Comparison of ENCODE assay signal across 1 cellular context in genomic region chr3:74409066-74409465, GRCh38.
TF ChIP-seq lines count a peak whose summit lies in the region.

No MANE protein-coding gene starts in this region.

TF ChIP-seq in HepG2, 621 proteins besides CTCF, POLR2A, EP300 and RAD21 (continued from another document):
- TF ChIP-seq, protein P1, sequence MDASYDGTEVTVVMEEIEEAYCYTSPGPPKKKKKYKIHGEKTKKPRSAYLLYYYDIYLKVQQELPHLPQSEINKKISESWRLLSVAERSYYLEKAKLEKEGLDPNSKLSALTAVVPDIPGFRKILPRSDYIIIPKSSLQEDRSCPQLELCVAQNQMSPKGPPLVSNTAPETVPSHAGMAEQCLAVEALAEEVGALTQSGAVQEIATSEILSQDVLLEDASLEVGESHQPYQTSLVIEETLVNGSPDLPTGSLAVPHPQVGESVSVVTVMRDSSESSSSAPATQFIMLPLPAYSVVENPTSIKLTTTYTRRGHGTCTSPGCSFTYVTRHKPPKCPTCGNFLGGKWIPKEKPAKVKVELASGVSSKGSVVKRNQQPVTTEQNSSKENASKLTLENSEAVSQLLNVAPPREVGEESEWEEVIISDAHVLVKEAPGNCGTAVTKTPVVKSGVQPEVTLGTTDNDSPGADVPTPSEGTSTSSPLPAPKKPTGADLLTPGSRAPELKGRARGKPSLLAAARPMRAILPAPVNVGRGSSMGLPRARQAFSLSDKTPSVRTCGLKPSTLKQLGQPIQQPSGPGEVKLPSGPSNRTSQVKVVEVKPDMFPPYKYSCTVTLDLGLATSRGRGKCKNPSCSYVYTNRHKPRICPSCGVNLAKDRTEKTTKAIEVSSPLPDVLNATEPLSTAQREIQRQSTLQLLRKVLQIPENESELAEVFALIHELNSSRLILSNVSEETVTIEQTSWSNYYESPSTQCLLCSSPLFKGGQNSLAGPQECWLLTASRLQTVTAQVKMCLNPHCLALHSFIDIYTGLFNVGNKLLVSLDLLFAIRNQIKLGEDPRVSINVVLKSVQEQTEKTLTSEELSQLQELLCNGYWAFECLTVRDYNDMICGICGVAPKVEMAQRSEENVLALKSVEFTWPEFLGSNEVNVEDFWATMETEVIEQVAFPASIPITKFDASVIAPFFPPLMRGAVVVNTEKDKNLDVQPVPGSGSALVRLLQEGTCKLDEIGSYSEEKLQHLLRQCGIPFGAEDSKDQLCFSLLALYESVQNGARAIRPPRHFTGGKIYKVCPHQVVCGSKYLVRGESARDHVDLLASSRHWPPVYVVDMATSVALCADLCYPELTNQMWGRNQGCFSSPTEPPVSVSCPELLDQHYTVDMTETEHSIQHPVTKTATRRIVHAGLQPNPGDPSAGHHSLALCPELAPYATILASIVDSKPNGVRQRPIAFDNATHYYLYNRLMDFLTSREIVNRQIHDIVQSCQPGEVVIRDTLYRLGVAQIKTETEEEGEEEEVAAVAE (CRISPR knock-in tag; IDR thresholded peaks at IDR 0.05; ENCODE audit: borderline replicate concordance): no peak
- TF ChIP-seq ZNF800 (CRISPR knock-in tag; IDR thresholded peaks at IDR 0.05) (no peak), MBNL3 (CRISPR knock-in tag; conservative IDR thresholded peaks at IDR 0.05) (no peak), NRL (CRISPR knock-in tag; IDR thresholded peaks at IDR 0.05; ENCODE audit: borderline replicate concordance) (no peak), HHEX (CRISPR knock-in tag; IDR thresholded peaks at IDR 0.05) (no peak), CBX1 (IDR thresholded peaks at IDR 0.05; ENCODE audit: low read depth) (no peak), ZNF33B (CRISPR knock-in tag; IDR thresholded peaks at IDR 0.05) (no peak), SRSF4 (IDR thresholded peaks at IDR 0.05; ENCODE audit: low read depth, low read length, poor library complexity, severe bottlenecking) (no peak), CREBL2 (CRISPR knock-in tag; IDR thresholded peaks at IDR 0.05; ENCODE audit: borderline replicate concordance) (no peak)
- TF ChIP-seq, protein P2, sequence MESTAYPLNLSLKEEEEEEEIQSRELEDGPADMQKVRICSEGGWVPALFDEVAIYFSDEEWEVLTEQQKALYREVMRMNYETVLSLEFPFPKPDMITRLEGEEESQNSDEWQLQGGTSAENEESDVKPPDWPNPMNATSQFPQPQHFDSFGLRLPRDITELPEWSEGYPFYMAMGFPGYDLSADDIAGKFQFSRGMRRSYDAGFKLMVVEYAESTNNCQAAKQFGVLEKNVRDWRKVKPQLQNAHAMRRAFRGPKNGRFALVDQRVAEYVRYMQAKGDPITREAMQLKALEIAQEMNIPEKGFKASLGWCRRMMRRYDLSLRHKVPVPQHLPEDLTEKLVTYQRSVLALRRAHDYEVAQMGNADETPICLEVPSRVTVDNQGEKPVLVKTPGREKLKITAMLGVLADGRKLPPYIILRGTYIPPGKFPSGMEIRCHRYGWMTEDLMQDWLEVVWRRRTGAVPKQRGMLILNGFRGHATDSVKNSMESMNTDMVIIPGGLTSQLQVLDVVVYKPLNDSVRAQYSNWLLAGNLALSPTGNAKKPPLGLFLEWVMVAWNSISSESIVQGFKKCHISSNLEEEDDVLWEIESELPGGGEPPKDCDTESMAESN (CRISPR knock-in tag; conservative IDR thresholded peaks at IDR 0.05): no peak
